In the genomic region with DNA sequence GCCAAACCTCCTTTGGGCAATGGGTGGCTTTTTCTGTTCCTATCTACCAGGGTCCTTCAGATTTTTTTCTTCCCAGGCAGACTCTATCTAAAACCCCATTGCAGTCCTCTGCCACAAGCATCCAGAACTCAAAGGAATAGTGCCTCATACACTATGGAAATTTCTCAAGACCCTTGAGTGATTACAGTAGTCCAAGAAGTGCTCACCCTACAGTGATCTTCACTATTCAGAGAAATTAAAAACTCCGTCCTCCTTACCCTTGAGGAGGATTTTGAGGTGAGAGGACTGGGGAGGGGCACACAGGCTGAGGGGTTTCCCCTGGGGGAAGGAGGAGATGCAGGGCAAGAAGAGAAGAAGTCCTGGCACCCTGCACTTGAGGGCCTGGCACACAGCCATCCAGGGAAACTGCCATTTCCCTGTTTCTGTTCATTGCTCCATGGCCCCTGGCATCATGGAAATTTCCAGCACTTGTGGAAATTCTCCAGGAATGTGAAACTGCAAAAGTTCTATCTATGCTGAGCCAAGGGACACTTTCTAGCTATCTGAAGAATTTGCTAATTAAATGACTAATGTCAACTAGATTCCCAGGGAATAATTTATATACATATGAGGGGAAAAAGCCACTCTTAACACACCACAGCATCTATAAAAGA, we compare ENCODE assay signal across 12 cellular contexts.
DNase-seq lines count a peak whose midpoint lies in the region; ATAC-seq, FAIRE-seq and TF ChIP-seq lines count a peak whose summit lies in the region.
"Had no signal": no experiment of that assay in that cellular context is flagged by ENCODE, and none has a peak within 500 bp of the region (broad histone marks: within the 10 kb centered on the region; RNA-seq: fewer than 3 reads in every experiment).

No MANE protein-coding gene starts in this region.

- H3K27ac ChIP-seq in H1 (ENCODE audit: low read depth, low read length): no peak overlapping the region
- no peak overlapping the region for H3K27ac ChIP-seq in liver (ENCODE audit: low read depth in 1 of 2, low read length in 2 of 2)
- no peak overlapping the region for H3K27ac ChIP-seq in Karpas-422 (ENCODE audit: low read length)
- H3K27ac ChIP-seq: parathyroid adenoma had no signal

- no peak overlapping the region for H3K9ac ChIP-seq in H1 (replicated peaks in 1 of 4; ENCODE audit: extremely low read depth in 1 of 4, low read depth in 3 of 4, low read length in 3 of 4)
- H3K9ac ChIP-seq in liver (ENCODE audit: low read depth in 1 of 2, low read length in 2 of 2): no peak overlapping the region
- H3K9ac ChIP-seq in Karpas-422 (ENCODE audit: low read length): no peak overlapping the region
- H3K9ac ChIP-seq: parathyroid adenoma had no signal

- H3K56ac ChIP-seq in H1 (replicated peaks; ENCODE audit: insufficient read length, low read depth, low read length): no peak overlapping the region

- H3K27me3 ChIP-seq in H1 (replicated peaks in 1 of 4; ENCODE audit: control insufficient read depth in 3 of 4, extremely low read depth in 1 of 4, insufficient read depth in 3 of 4, low read length in 3 of 4) (no peaks in the 10 kb centered on the region), liver (ENCODE audit: control insufficient read depth in 4 of 4, insufficient read depth in 4 of 4, low read length in 3 of 4) (no peaks in the 10 kb centered on the region), Karpas-422 (ENCODE audit: low read length) (no peaks in the 10 kb centered on the region)

- H2AK5ac ChIP-seq in H1 (ENCODE audit: low read depth, low read length): no peak overlapping the region

- H3K79me2 ChIP-seq in H1 (ENCODE audit: control insufficient read depth in 1 of 2, insufficient read depth in 2 of 2, low read length in 2 of 2) (no peaks in the 10 kb centered on the region), Karpas-422 (ENCODE audit: low read length) (no peaks in the 10 kb centered on the region)
- H3K79me2 ChIP-seq: parathyroid adenoma had no signal

- H3K9me2 ChIP-seq in Karpas-422 (replicated peaks; ENCODE audit: insufficient read depth, low read length): no peaks in the 10 kb centered on the region

- FAIRE-seq in H1 (lab: Jason Lieb, UNC) (no peak), urothelium cell line (lab: Jason Lieb, UNC) (no peak)
- FAIRE-seq: GM12892 had no signal

- DNase-seq in HT1080 (ENCODE audit: low read depth): peak; percentile 11
- no peak for DNase-seq in H1 (ENCODE audit: low read depth in 1 of 2, low spot score in 2 of 2)
- peak; percentile 13 for DNase-seq in urothelium cell line (ENCODE audit: low spot score)
- no peak for DNase-seq in Karpas-422
- no peak for DNase-seq in DMS53 (lab: John Stamatoyannopoulos, UW)
- DNase-seq: activated naive CD8-positive, alpha-beta T cell treated with anti-CD3 and anti-CD28 coated beads, Interleukin-2, amount 50 U/mL, for 24 hours; NCI-H1092; stimulated activated CD4-positive, alpha-beta T cell treated with anti-CD3 and anti-CD28 coated beads, Interleukin-2, amount 100 ng/mL, for 48 hours had no signal

- CTCF ChIA-PET in H1 (lab: Charles Lee; ENCODE audit: partially characterized antibody): interaction anchor here (0.7 to 1.0 kb wide), 2 partner anchors 11 to 41 kb away, joined by 3 to 4 read pairs; no protein-coding TSS in a partner anchor

- H3K36me3 ChIP-seq in H1 (ENCODE audit: control insufficient read depth in 2 of 4, insufficient read depth in 4 of 4, low read length in 3 of 4) (no peaks in the 10 kb centered on the region), liver (ENCODE audit: control insufficient read depth in 4 of 4, insufficient read depth in 3 of 4, low read depth in 1 of 4, low read length in 3 of 4) (no peaks in the 10 kb centered on the region), Karpas-422 (ENCODE audit: insufficient read depth, low read length) (no peaks in the 10 kb centered on the region)

- H2BK120ac ChIP-seq in H1 (replicated peaks; ENCODE audit: low read depth, low read length): no peak overlapping the region

- H3K18ac ChIP-seq in H1 (ENCODE audit: extremely low read depth, low read length): no peak overlapping the region

- H4K8ac ChIP-seq in H1 (ENCODE audit: extremely low read depth, insufficient read depth, low read length): no peak overlapping the region

- H3K79me1 ChIP-seq in H1 (ENCODE audit: low read depth, low read length): no peaks in the 10 kb centered on the region

- no peak for ATAC-seq in GM21825 (IDR thresholded peaks at IDR 0.05; ENCODE audit: unreplicated experiment)
- ATAC-seq: activated naive CD8-positive, alpha-beta T cell treated with anti-CD3 and anti-CD28 coated beads, Interleukin-2, amount 50 U/mL, for 24 hours had no signal

- no peak overlapping the region for H4K91ac ChIP-seq in H1 (replicated peaks; ENCODE audit: insufficient read length, low read length)

- 93% methylated on average over 1 of the region's 1 CpG; no CpG with 5 or more reads in 1 of the 2 experiments for WGBS in H1 (ENCODE audit: extremely low coverage in 1 of 2, insufficient coverage in 1 of 2, insufficient read length in 1 of 2, insufficient replicate concordance in 2 of 2, low coverage in 1 of 2, low lambda C conversion rate in 2 of 2, missing lambda C conversion rate in 1 of 2), 2 experiments
- WGBS in liver: 94% methylated on average over 1 of the region's 1 CpG

- H3K4me3 ChIP-seq in H1 (ENCODE audit: extremely low read depth in 1 of 4, insufficient read depth in 2 of 4, low read depth in 3 of 4, low read length in 4 of 4) (no peak overlapping the region), liver (ENCODE audit: low read depth in 1 of 3, low read length in 3 of 3) (no peak overlapping the region), Karpas-422 (ENCODE audit: low read length) (no peak overlapping the region)

- no peak overlapping the region for H3K4ac ChIP-seq in H1 (replicated peaks; ENCODE audit: insufficient read length, low read depth, low read length)

- no peak overlapping the region for H2BK20ac ChIP-seq in H1 (ENCODE audit: low read length)

- H3K23me2 ChIP-seq in H1 (ENCODE audit: low read depth, low read length): no peaks in the 10 kb centered on the region

- H3K4me1 ChIP-seq in H1 (replicated peaks in 1 of 4; ENCODE audit: control insufficient read depth in 3 of 4, insufficient read depth in 4 of 4, low read length in 3 of 4) (no peaks in the 10 kb centered on the region), liver (ENCODE audit: control insufficient read depth in 4 of 4, insufficient read depth in 4 of 4, low read length in 3 of 4) (no peaks in the 10 kb centered on the region), Karpas-422 (ENCODE audit: low read length) (no peaks in the 10 kb centered on the region)
- H3K4me1 ChIP-seq: parathyroid adenoma had no signal

- H2AFZ ChIP-seq in H1 (ENCODE audit: low read length): 0 out of 2 replicates have a peak overlapping the region, but pooled peaks have one; percentile 9
- no peak overlapping the region for H2AFZ ChIP-seq in Karpas-422 (ENCODE audit: low read length)
- H2AFZ ChIP-seq: parathyroid adenoma had no signal

- H3K9me3 ChIP-seq in H1 (ENCODE audit: insufficient read depth in 2 of 2, low read depth in 1 of 2, low read length in 1 of 2) (no peaks in the 10 kb centered on the region), liver (ENCODE audit: control insufficient read depth in 4 of 4, low read length in 3 of 4) (no peaks in the 10 kb centered on the region), Karpas-422 (ENCODE audit: low read length) (no peaks in the 10 kb centered on the region)

- no peak overlapping the region for H2BK12ac ChIP-seq in H1 (ENCODE audit: low read depth, low read length)

- TF ChIP-seq RAD21 in H1 (IDR thresholded peaks at IDR 0.05 in 1 of 2, conservative IDR thresholded peaks at IDR 0.05 in 1 of 2; ENCODE audit: low read depth in 2 of 2, low read length in 2 of 2) (no peak), liver (IDR thresholded peaks at IDR 0.05) (no peak)

- no peak for TF ChIP-seq POLR2A in H1 (IDR thresholded peaks at IDR 0.05; ENCODE audit: control extremely low read depth in 1 of 2, low read depth in 2 of 2, low read length in 2 of 2)

- POLR2A ChIA-PET in H1 (lab: Charles Lee; ENCODE audit: partially characterized antibody): interaction anchor here (1.0 kb wide), 1 partner anchor 104 kb away, joined by 5 read pairs; no protein-coding TSS in a partner anchor

- TF ChIP-seq CTCF in H1 (IDR thresholded peaks at IDR 0.05; ENCODE audit: control extremely low read depth in 1 of 3, insufficient read depth in 1 of 3, low read depth in 1 of 3, low read length in 3 of 3) (no peak), liver (IDR thresholded peaks at IDR 0.05; ENCODE audit: low read depth, low read length, missing input control) (no peak)

- H3K23ac ChIP-seq in H1 (ENCODE audit: insufficient read length): no peak overlapping the region

- no peak overlapping the region for H2BK15ac ChIP-seq in H1 (ENCODE audit: low read length)

- TF ChIP-seq EP300 in H1 (IDR thresholded peaks at IDR 0.05; ENCODE audit: borderline replicate concordance in 1 of 2, low read depth in 2 of 2, low read length in 2 of 2): no peak

- no peak overlapping the region for H4K5ac ChIP-seq in H1 (ENCODE audit: insufficient read length, low read depth, low read length)

- H3K14ac ChIP-seq in H1 (ENCODE audit: insufficient read length): no peak overlapping the region

- no peaks in the 10 kb centered on the region for H4K20me1 ChIP-seq in H1 (replicated peaks in 1 of 2; ENCODE audit: control insufficient read depth in 1 of 2, insufficient read depth in 2 of 2, low read length in 2 of 2)
- no peaks in the 10 kb centered on the region for H4K20me1 ChIP-seq in Karpas-422 (ENCODE audit: insufficient read depth, low read depth, low read length)

- H3K4me2 ChIP-seq in H1 (ENCODE audit: insufficient read depth in 1 of 2, low read depth in 2 of 2, low read length in 2 of 2): no peak overlapping the region
- H3K4me2 ChIP-seq in Karpas-422 (ENCODE audit: low read depth, low read length, poor library complexity, severe bottlenecking): no peak overlapping the region

- H2BK5ac ChIP-seq in H1 (ENCODE audit: low read depth, low read length): no peak overlapping the region

TF ChIP-seq in H1, 55 proteins besides CTCF, POLR2A, EP300 and RAD21 (continues in another document):
- no peak for TF ChIP-seq NANOG (IDR thresholded peaks at IDR 0.05; ENCODE audit: insufficient read depth, low read depth, low read length, poor library complexity, severe bottlenecking)
- no peak for TF ChIP-seq ASH2L (IDR thresholded peaks at IDR 0.05; ENCODE audit: low read length)
- TF ChIP-seq, protein P1, sequence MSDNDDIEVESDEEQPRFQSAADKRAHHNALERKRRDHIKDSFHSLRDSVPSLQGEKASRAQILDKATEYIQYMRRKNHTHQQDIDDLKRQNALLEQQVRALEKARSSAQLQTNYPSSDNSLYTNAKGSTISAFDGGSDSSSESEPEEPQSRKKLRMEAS (IDR thresholded peaks at IDR 0.05): no peak

TF ChIP-seq in liver, 16 proteins besides CTCF, POLR2A, EP300 and RAD21:
- TF ChIP-seq YY1 (IDR thresholded peaks at IDR 0.05) (no peak), SP1 (IDR thresholded peaks at IDR 0.05) (peak; percentile 43), TAF1 (conservative IDR thresholded peaks at IDR 0.05) (no peak)
TF ChIP-seq in liver: peak in this region for 1.

Comparison
In these comparisons a context has a peak if more than half of its experiments do, and no peak if none do; other contexts are left out.
1. DNase-seq: peak in HT1080 (single experiment) and urothelium cell line (single experiment); none in H1 (0 of 2), Karpas-422 (single experiment) and DMS53 (single experiment).